ENCODE assay signal across 22 cellular contexts in genomic region chr20:58327211-58327610, GRCh38. TPM values are rescaled to one million over a fixed set of nuclear protein-coding genes. Genes with fewer than 3 reads are reported as not detected.
DNase-seq lines count a peak whose midpoint lies in the region; ATAC-seq and TF ChIP-seq lines count a peak whose summit lies in the region.
"Had no signal": no experiment of that assay in that cellular context is flagged by ENCODE, and none has a peak within 500 bp of the region (broad histone marks: within the 10 kb centered on the region; RNA-seq: fewer than 3 reads in every experiment).

No MANE protein-coding gene starts in this region.

- DNase-seq in adrenal gland (peak in 6 of 7 donors; percentile 54 to 73 (median 64)), hepatocyte (ENCODE audit: low spot score) (peak; percentile 34), psoas muscle (peak in 1 of 2 donors; percentile 48), DMS53 (lab: John Stamatoyannopoulos, UW) (no peak), endothelial cell (ENCODE audit: low spot score) (no peak), NCI-H446 (lab: John Stamatoyannopoulos, UW) (no peak), NCI-H2081 treated with DMSO at 0.1 percent for 48 hours (lab: John Stamatoyannopoulos, UW) (no peak)
- DNase-seq: activated CD8-positive, alpha-beta memory T cell treated with anti-CD3 and anti-CD28 coated beads for 24 hours; activated naive CD4-positive, alpha-beta T cell treated with anti-CD3 and anti-CD28 coated beads, Interleukin-2, amount 10 ng/mL, durations not matched to agents 7 days and 5 days; activated T-cell treated with anti-CD3 and anti-CD28 coated beads, Interleukin-2, amount 50 U/mL, for 48 hours; aorta; effector CD4-positive, alpha-beta T cell; NCI-H187; NCI-H226; nephron progenitor cell; SHP77 treated with DMSO at 0.1 percent for 48 hours had no signal

- no peaks in the 10 kb centered on the region for H3K4me1 Mint-ChIP-seq in endothelial cell (ENCODE audit: unreplicated experiment)
- H3K4me1 Mint-ChIP-seq: nephron progenitor cell had no signal

- peak in 3 of 4 donors; percentile 64 to 80 (median 74) for ATAC-seq in psoas muscle
- ATAC-seq: esophagus mucosa; stimulated activated memory B cell treated with anti-CD40 and anti-IgM and Interleukin-4, amounts not matched to agents 10 μg/mL and 1 μg/mL and 100 μg/mL, for 72 hours had no signal

- H3K27ac Mint-ChIP-seq in endothelial cell (ENCODE audit: unreplicated experiment), result no peak overlapping the region
- H3K27ac Mint-ChIP-seq: activated naive CD4-positive, alpha-beta T cell treated with anti-CD3 and anti-CD28 coated beads, Interleukin-2, amount 10 ng/mL, durations not matched to agents 7 days and 5 days; nephron progenitor cell; stimulated activated memory B cell treated with anti-CD40 and anti-IgM and Interleukin-4, amounts not matched to agents 10 μg/mL and 1 μg/mL and 100 μg/mL, for 72 hours had no signal

- peak overlapping the region; percentile 40 for H3K27ac ChIP-seq in HUES48 (ENCODE audit: low read depth, low read length)
- peak overlapping the region in 2 of 5 donors; percentile 24 to 51 for H3K27ac ChIP-seq in adrenal gland
- no peak overlapping the region for H3K27ac ChIP-seq in hepatocyte
- peak overlapping the region; percentile 7 for H3K27ac ChIP-seq in psoas muscle
- H3K27ac ChIP-seq: parathyroid adenoma, thoracic aorta had no signal

- H3K9ac ChIP-seq in HUES48 (ENCODE audit: low read depth, low read length), result no peak overlapping the region
- H3K9ac ChIP-seq: parathyroid adenoma had no signal

- peaks cover 90% of the 10 kb centered on the region for H3K79me2 ChIP-seq in hepatocyte

- no peaks in the 10 kb centered on the region for H3K27me3 Mint-ChIP-seq in endothelial cell (ENCODE audit: unreplicated experiment)
- H3K27me3 Mint-ChIP-seq: activated naive CD4-positive, alpha-beta T cell treated with anti-CD3 and anti-CD28 coated beads, Interleukin-2, amount 10 ng/mL, durations not matched to agents 7 days and 5 days; stimulated activated memory B cell treated with anti-CD40 and anti-IgM and Interleukin-4, amounts not matched to agents 10 μg/mL and 1 μg/mL and 100 μg/mL, for 72 hours had no signal

- TF ChIP-seq CTCF in adrenal gland (IDR thresholded peaks at IDR 0.05) (no peak), hepatocyte (IDR thresholded peaks at IDR 0.05; ENCODE audit: poor library complexity) (no peak), psoas muscle (IDR thresholded peaks at IDR 0.05) (no peak), endothelial cell (IDR thresholded peaks at IDR 0.05; ENCODE audit: unreplicated experiment) (no peak)

- H3K4me3 ChIP-seq in HUES48 (ENCODE audit: low read depth, low read length) (no peak overlapping the region), adrenal gland (no peak overlapping the region), hepatocyte (no peak overlapping the region), psoas muscle (no peak overlapping the region)
- H3K4me3 ChIP-seq: smooth muscle cell, thoracic aorta had no signal

- H3K36me3 Mint-ChIP-seq in endothelial cell (ENCODE audit: low read depth, unreplicated experiment), result no peaks in the 10 kb centered on the region

- no peaks in the 10 kb centered on the region for H3K27me3 ChIP-seq in HUES48 (ENCODE audit: control insufficient read depth, insufficient read depth, low read length)
- no peaks in the 10 kb centered on the region for H3K27me3 ChIP-seq in adrenal gland
- no peaks in the 10 kb centered on the region for H3K27me3 ChIP-seq in hepatocyte
- no peaks in the 10 kb centered on the region for H3K27me3 ChIP-seq in psoas muscle (ENCODE audit: insufficient read depth in 3 of 3, low read length in 2 of 3)

- H3K9me3 Mint-ChIP-seq in endothelial cell (ENCODE audit: unreplicated experiment), result no peaks in the 10 kb centered on the region
- H3K9me3 Mint-ChIP-seq: activated naive CD4-positive, alpha-beta T cell treated with anti-CD3 and anti-CD28 coated beads, Interleukin-2, amount 10 ng/mL, durations not matched to agents 7 days and 5 days; nephron progenitor cell; stimulated activated memory B cell treated with anti-CD40 and anti-IgM and Interleukin-4, amounts not matched to agents 10 μg/mL and 1 μg/mL and 100 μg/mL, for 72 hours had no signal

- no peak overlapping the region for H3K4me3 Mint-ChIP-seq in endothelial cell (ENCODE audit: unreplicated experiment)
- H3K4me3 Mint-ChIP-seq: activated naive CD4-positive, alpha-beta T cell treated with anti-CD3 and anti-CD28 coated beads, Interleukin-2, amount 10 ng/mL, durations not matched to agents 7 days and 5 days; nephron progenitor cell; stimulated activated memory B cell treated with anti-CD40 and anti-IgM and Interleukin-4, amounts not matched to agents 10 μg/mL and 1 μg/mL and 100 μg/mL, for 72 hours had no signal

- H3K4me1 ChIP-seq in HUES48 (ENCODE audit: control insufficient read depth, insufficient read depth, low read length) (peaks cover 14% of the 10 kb centered on the region; the same call in 1 of the 2 replicates), adrenal gland (replicated peaks in 1 of 2) (peaks cover 12 to 63% of the 10 kb centered on the region in 2 donors), hepatocyte (ENCODE audit: insufficient read depth) (peaks cover 4% of the 10 kb centered on the region), psoas muscle (peaks cover 43% of the 10 kb centered on the region)
- H3K4me1 ChIP-seq: parathyroid adenoma had no signal

- 53 to 65% (median 61%) methylated on average over 2 of the region's 2 CpGs for WGBS in adrenal gland, 4 donors
- WGBS in hepatocyte (ENCODE audit: low lambda C conversion rate, missing lambda C conversion rate), result 82% methylated on average over 2 of the region's 2 CpGs
- WGBS in psoas muscle, 3 donors, result 59 to 89% (median 73%) methylated on average over 2 of the region's 2 CpGs

- H3K9me2 ChIP-seq in hepatocyte (replicated peaks; ENCODE audit: insufficient read depth), result no peaks in the 10 kb centered on the region

- H3K4me2 ChIP-seq in hepatocyte, result peak overlapping the region; percentile 0
- H3K4me2 ChIP-seq: smooth muscle cell had no signal

- H3K36me3 ChIP-seq in HUES48 (ENCODE audit: control insufficient read depth, insufficient read depth, low read length), result no peaks in the 10 kb centered on the region
- no peaks in the 10 kb centered on the region for H3K36me3 ChIP-seq in adrenal gland (replicated peaks in 1 of 2)
- no peaks in the 10 kb centered on the region for H3K36me3 ChIP-seq in hepatocyte (replicated peaks; ENCODE audit: insufficient read depth, low read depth)
- no peaks in the 10 kb centered on the region for H3K36me3 ChIP-seq in psoas muscle (ENCODE audit: insufficient read depth in 1 of 2, low read depth in 1 of 2)
- H3K36me3 ChIP-seq: thoracic aorta had no signal

- H2AFZ ChIP-seq in hepatocyte, result no peak overlapping the region
- H2AFZ ChIP-seq: parathyroid adenoma had no signal

- H3K9me3 ChIP-seq in HUES48 (ENCODE audit: control insufficient read depth, insufficient read depth, low read length) (no peaks in the 10 kb centered on the region), adrenal gland (replicated peaks in 1 of 3) (no peaks in the 10 kb centered on the region), hepatocyte (ENCODE audit: low read depth) (no peaks in the 10 kb centered on the region), psoas muscle (no peaks in the 10 kb centered on the region)
- H3K9me3 ChIP-seq: thoracic aorta had no signal

- intact Hi-C loops in adrenal gland (cut with DNase I), result no loop called here
- intact Hi-C loops in psoas muscle (cut with DNase I), result no loop called here

- TF ChIP-seq POLR2A in adrenal gland (IDR thresholded peaks at IDR 0.05), result no peak

- H4K20me1 ChIP-seq in hepatocyte (ENCODE audit: insufficient read depth, poor library complexity, severe bottlenecking), result peaks cover 31% of the 10 kb centered on the region

RNA-seq across cellular contexts. Expression of gene RAB22A, which starts 17.7 kb away (rescaled TPM):
- 10 to 100 TPM; 22.4 to 46.3 (median 28.2) TPM for total RNA-seq in adrenal gland
- polyA plus RNA-seq in adrenal gland, result 10 to 100 TPM in 1 of 3 donors, 1 to 10 TPM in 2; 6.7 to 31.9 (median 8.0) TPM
- total RNA-seq in hepatocyte, result 24.0 and 26.9 TPM in 2 replicates
- 16.7 and 18.4 TPM in 2 replicates for polyA plus RNA-seq in hepatocyte
- total RNA-seq in psoas muscle, result 1 to 10 TPM; 7.1 to 8.5 (median 8.1) TPM
- polyA plus RNA-seq in psoas muscle, result 1 to 10 TPM; 3.6 to 8.1 (median 6.3) TPM
- 14.2 TPM for total RNA-seq in endothelial cell (ENCODE audit: unreplicated experiment)

Comparison
In these comparisons a context has a peak if more than half of its experiments do, and no peak if none do; other contexts are left out.
1. DNase-seq: peak in adrenal gland (6 of 7) and hepatocyte (single experiment); none in DMS53 (single experiment), endothelial cell (single experiment), NCI-H446 (0 of 2) and NCI-H2081 treated with DMSO at 0.1 percent for 48 hours (single experiment).